In the genomic region with DNA sequence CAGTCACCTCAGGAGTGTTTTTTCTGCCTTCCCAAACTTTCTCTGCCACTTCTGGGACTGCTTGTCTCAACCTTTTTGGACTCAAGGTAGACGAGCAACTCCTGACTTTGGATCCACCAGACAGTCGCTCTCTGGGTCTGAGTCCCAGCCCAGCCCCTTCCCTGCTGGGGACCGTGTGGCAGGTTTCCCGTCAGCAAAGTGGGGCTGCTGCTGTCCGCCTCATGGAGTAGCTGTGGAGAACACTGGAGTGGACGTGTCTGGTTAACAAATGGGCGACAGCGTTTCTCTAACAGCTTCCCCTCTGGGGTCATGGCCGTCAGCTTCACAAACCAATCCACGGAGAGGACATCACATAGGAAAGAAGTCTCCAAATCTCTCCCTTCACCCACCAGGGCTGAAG, we compare ENCODE assay signal across 1 cellular context.
TF ChIP-seq lines count a peak whose summit lies in the region.

No MANE protein-coding gene starts in this region.

TF ChIP-seq in IMR-90, 13 proteins besides CTCF, POLR2A, EP300 and RAD21:
- TF ChIP-seq MAZ (IDR thresholded peaks at IDR 0.05; ENCODE audit: borderline replicate concordance, low read depth, low read length), result no peak
- no peak for TF ChIP-seq SMC3 (IDR thresholded peaks at IDR 0.05; ENCODE audit: low read depth, low read length)
- TF ChIP-seq, protein P1, sequence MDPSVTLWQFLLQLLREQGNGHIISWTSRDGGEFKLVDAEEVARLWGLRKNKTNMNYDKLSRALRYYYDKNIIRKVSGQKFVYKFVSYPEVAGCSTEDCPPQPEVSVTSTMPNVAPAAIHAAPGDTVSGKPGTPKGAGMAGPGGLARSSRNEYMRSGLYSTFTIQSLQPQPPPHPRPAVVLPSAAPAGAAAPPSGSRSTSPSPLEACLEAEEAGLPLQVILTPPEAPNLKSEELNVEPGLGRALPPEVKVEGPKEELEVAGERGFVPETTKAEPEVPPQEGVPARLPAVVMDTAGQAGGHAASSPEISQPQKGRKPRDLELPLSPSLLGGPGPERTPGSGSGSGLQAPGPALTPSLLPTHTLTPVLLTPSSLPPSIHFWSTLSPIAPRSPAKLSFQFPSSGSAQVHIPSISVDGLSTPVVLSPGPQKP (IDR thresholded peaks at IDR 0.05; ENCODE audit: borderline replicate concordance, low read depth, low read length), result no peak
- TF ChIP-seq, protein P2, sequence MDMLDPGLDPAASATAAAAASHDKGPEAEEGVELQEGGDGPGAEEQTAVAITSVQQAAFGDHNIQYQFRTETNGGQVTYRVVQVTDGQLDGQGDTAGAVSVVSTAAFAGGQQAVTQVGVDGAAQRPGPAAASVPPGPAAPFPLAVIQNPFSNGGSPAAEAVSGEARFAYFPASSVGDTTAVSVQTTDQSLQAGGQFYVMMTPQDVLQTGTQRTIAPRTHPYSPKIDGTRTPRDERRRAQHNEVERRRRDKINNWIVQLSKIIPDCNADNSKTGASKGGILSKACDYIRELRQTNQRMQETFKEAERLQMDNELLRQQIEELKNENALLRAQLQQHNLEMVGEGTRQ (IDR thresholded peaks at IDR 0.05; ENCODE audit: low read depth, low read length), result no peak
- no peak for TF ChIP-seq RCOR1 (IDR thresholded peaks at IDR 0.05; ENCODE audit: insufficient replicate concordance, low read length)
- TF ChIP-seq MAFK (IDR thresholded peaks at IDR 0.05; ENCODE audit: low read depth, low read length), result no peak
- TF ChIP-seq MXI1 (IDR thresholded peaks at IDR 0.05; ENCODE audit: borderline replicate concordance, low read depth, low read length), result no peak
- no peak for TF ChIP-seq RFX5 (IDR thresholded peaks at IDR 0.05; ENCODE audit: low read depth, low read length)
